ENCODE assay signal across 21 cellular contexts in the genomic region with DNA sequence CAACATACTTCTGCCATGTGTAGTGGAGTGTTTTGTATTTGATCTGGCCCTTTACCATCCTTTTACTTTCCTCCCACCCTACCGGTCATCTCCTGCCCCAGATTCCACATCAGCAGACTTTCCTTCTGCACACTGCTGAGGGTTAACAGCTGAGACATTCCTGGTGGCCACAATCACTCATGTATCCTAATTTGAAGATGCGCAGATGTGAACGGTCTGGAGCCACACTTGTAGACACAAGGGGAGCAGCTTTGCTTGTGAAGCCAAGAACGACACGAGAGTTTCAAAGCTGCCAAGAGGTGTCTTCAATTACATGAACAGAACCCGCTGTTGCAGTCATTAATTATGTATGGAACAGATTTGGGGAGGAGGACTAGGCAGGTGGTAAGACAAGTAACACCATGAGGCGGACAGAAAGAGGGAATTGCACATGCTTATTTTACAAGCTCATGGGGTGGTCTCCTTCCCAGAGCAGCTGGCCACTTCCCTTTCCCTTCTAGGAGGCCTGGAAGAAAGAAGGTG.
"Had no signal": no experiment of that assay in that cellular context is flagged by ENCODE, and none has a peak within 500 bp of the region (broad histone marks: within the 10 kb centered on the region; RNA-seq: fewer than 3 reads in every experiment).

No MANE protein-coding gene starts in this region.

- H3K4me3 ChIP-seq: lung, pancreas, right lobe of liver, smooth muscle cell, suprapubic skin, transverse colon, upper lobe of right lung, uterus had no signal

- H3K4me1 Mint-ChIP-seq: memory B cell; naive B cell; neural crest cell; stimulated activated naive CD8-positive, alpha-beta T cell treated with anti-CD3 and anti-CD28 coated beads, Interleukin-15, amount 100 ng/mL, for 72 hours had no signal

- H3K27ac Mint-ChIP-seq: memory B cell; naive B cell; natural killer cell treated with Interleukin-12 subunit alpha and Interleukin-12 subunit beta and Interleukin-15 and Interleukin-18, amount 100 ng/mL, for 72 hours; stimulated activated naive CD8-positive, alpha-beta T cell treated with anti-CD3 and anti-CD28 coated beads, Interleukin-15, amount 100 ng/mL, for 72 hours had no signal

- H3K9me3 Mint-ChIP-seq: stimulated activated naive CD8-positive, alpha-beta T cell treated with anti-CD3 and anti-CD28 coated beads, Interleukin-15, amount 100 ng/mL, for 72 hours had no signal

- H3K36me3 Mint-ChIP-seq: memory B cell; natural killer cell treated with Interleukin-12 subunit alpha and Interleukin-12 subunit beta and Interleukin-15 and Interleukin-18, amount 100 ng/mL, for 72 hours had no signal

- H3K9me3 ChIP-seq: neutrophil, pancreas, right lobe of liver, suprapubic skin, transverse colon, upper lobe of right lung, uterus had no signal

- H3K27ac ChIP-seq: neutrophil, pancreas, suprapubic skin, transverse colon, upper lobe of right lung, uterus had no signal

- H3K4me3 Mint-ChIP-seq: memory B cell; naive B cell; natural killer cell treated with Interleukin-12 subunit alpha and Interleukin-12 subunit beta and Interleukin-15 and Interleukin-18, amount 100 ng/mL, for 72 hours; neural crest cell; stimulated activated naive CD8-positive, alpha-beta T cell treated with anti-CD3 and anti-CD28 coated beads, Interleukin-15, amount 100 ng/mL, for 72 hours had no signal

- H3K36me3 ChIP-seq: neutrophil, pancreas, right lobe of liver, suprapubic skin, transverse colon, upper lobe of right lung, uterus had no signal

- H3K27me3 Mint-ChIP-seq: natural killer cell treated with Interleukin-12 subunit alpha and Interleukin-12 subunit beta and Interleukin-15 and Interleukin-18, amount 100 ng/mL, for 72 hours had no signal

- DNase-seq: cortex of kidney; head of caudate nucleus; naive B cell; pancreas; right lobe of liver; stimulated activated CD4-positive, alpha-beta T cell treated with anti-CD3 and anti-CD28 coated beads, Interleukin-12 subunit alpha, Interleukin-12 subunit beta, amount 100 ng/mL, for 4 hours; stimulated activated CD4-positive, alpha-beta T cell treated with anti-CD3 and anti-CD28 coated beads, Interleukin-1b, Interleukin-23, amount 100 ng/mL, for 48 hours; stimulated activated CD4-positive, alpha-beta T cell treated with anti-CD3 and anti-CD28 coated beads, Interleukin-4, amount 100 ng/mL, for 1 hour; stimulated activated CD8-positive, alpha-beta memory T cell treated with anti-CD3 and anti-CD28 coated beads, Interleukin-4, amount 100 ng/mL, for 48 hours; stimulated activated naive CD4-positive, alpha-beta T cell; stimulated activated naive CD8-positive, alpha-beta T cell treated with anti-CD3 and anti-CD28 coated beads, Interleukin-15, amount 100 ng/mL, for 72 hours; transverse colon; upper lobe of right lung; uterus had no signal

- H3K27me3 ChIP-seq: neutrophil, pancreas, right lobe of liver, suprapubic skin, transverse colon, upper lobe of right lung, uterus had no signal

- H3K4me2 ChIP-seq: smooth muscle cell had no signal

- H3K4me1 ChIP-seq: suprapubic skin, upper lobe of right lung, uterus had no signal
